Comparison of ENCODE assay signal across 8 cellular contexts in the genomic region with DNA sequence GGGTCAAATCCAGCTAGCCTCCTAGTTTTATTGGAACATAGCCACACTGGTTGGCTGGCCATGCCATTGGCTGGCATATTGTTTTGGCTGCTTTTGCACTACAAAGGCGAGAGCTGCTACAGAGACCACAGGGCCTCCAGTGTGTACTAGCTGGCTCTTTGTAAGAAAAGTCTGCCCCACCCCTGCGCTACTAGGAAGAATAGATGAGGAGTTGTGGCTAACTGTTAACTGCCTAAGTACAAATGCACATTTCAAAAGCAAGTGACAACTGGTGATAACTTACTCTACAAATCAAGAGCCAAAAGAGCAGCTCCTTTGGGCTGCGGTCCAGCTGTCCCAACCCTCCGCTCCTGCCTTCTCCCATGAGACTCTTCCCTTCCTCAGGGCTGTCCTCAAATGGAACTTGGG.
A peak's percentile ranks its signal among the peaks of the same experiment; 100 is the strongest.
DNase-seq lines count a peak whose midpoint lies in the region; ATAC-seq and TF ChIP-seq lines count a peak whose summit lies in the region.

No MANE protein-coding gene starts in this region.

- peaks cover 46% of the 10 kb centered on the region for H3K4me1 ChIP-seq in thymus (ENCODE audit: control insufficient read depth, insufficient read depth, low read length)

- no peaks in the 10 kb centered on the region for H3K27me3 ChIP-seq in thymus (ENCODE audit: control insufficient read depth, insufficient read depth)

- 21% methylated on average over 4 of the region's 4 CpGs for WGBS in thymus

- no peak for ATAC-seq in GM21619 (IDR thresholded peaks at IDR 0.05; ENCODE audit: unreplicated experiment)
- no peak for ATAC-seq in GM18505 (IDR thresholded peaks at IDR 0.05; ENCODE audit: unreplicated experiment)

- DNase-seq in activated CD4-positive, alpha-beta T cell treated with anti-CD3 and anti-CD28 coated beads for 1 hour, result peak; percentile 28
- no peak for DNase-seq in activated CD4-positive, alpha-beta T cell treated with anti-CD3 and anti-CD28 coated beads, Interleukin-2, amount 50 U/mL, for 48 hours
- peak in 51 of 56 donors; percentile 11 to 84 (median 48) for DNase-seq in amygdala (lab: John Stamatoyannopoulos, UW)
- DNase-seq in medulla oblongata (ENCODE audit: extremely low spot score), result peak; percentile 79
- DNase-seq in EL, result no peak

- H3K4me3 ChIP-seq in thymus (ENCODE audit: low read length), result peak overlapping the region; percentile 1

- no peaks in the 10 kb centered on the region for H3K36me3 ChIP-seq in thymus (ENCODE audit: control insufficient read depth, insufficient read depth)

- TF ChIP-seq POLR2A in GM18505 (IDR thresholded peaks at IDR 0.05; ENCODE audit: borderline replicate concordance, extremely low read depth, insufficient read depth, insufficient read length), result no peak

- no peaks in the 10 kb centered on the region for H3K9me3 ChIP-seq in thymus (ENCODE audit: control insufficient read depth)

- peak overlapping the region; percentile 90 for H3K27ac ChIP-seq in thymus (ENCODE audit: low read depth)

Comparison
In these comparisons a context has a peak if more than half of its experiments do, and no peak if none do; other contexts are left out.
1. DNase-seq: peak in activated CD4-positive, alpha-beta T cell treated with anti-CD3 and anti-CD28 coated beads for 1 hour (single experiment), amygdala (51 of 56) and medulla oblongata (single experiment); none in activated CD4-positive, alpha-beta T cell treated with anti-CD3 and anti-CD28 coated beads, Interleukin-2, amount 50 U/mL, for 48 hours (0 of 2) and EL (single experiment).